24 cellular contexts compared by ENCODE assay signal in the genomic region with DNA sequence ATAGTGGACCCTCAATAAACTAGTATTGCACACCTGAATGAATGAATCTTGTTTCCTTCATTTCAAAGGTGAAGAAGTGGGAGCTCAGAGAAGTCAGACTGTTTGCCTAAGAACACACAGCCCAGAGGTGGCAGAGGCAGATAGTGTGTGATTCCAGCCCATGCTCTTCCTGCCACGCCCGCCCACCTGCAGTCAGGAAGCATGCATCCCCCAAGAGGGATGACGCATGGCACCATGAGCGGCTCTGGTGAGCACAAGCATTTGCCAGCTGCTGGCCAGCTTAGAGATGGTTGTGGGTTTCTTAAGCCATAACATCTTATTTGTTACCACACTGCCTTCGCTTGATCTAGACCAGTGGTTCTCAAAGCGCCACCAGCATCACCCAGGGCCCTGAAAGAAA.
DNase-seq lines count a peak whose midpoint lies in the region; ATAC-seq, FAIRE-seq and TF ChIP-seq lines count a peak whose summit lies in the region.
"Had no signal": no experiment of that assay in that cellular context is flagged by ENCODE, and none has a peak within 500 bp of the region (broad histone marks: within the 10 kb centered on the region; RNA-seq: fewer than 3 reads in every experiment).

No MANE protein-coding gene starts in this region.

- in situ Hi-C loops in HepG2 (cut with HindIII; ENCODE audit: extremely low pct_ligation_motif_present, low pct_unique_long_range_greater_than_20kb) = no loop called here
- in situ Hi-C loops in KBM-7 (cut with MboI; ENCODE audit: low pct_unique_long_range_greater_than_20kb, low sequenced_read_pairs) = no loop called here

- no peak for TF ChIP-seq CTCF in HepG2 (CRISPR knock-in tag; IDR thresholded peaks at IDR 0.05)
- no peak for TF ChIP-seq CTCF in right lobe of liver (IDR thresholded peaks at IDR 0.05)
- no peak for TF ChIP-seq CTCF in DND-41 (IDR thresholded peaks at IDR 0.05; ENCODE audit: borderline replicate concordance, extremely low read depth, low read length, poor library complexity, severe bottlenecking)
- TF ChIP-seq CTCF in psoas muscle (IDR thresholded peaks at IDR 0.05) = no peak

- H3K9ac ChIP-seq in HepG2 (ENCODE audit: insufficient read depth, low read depth, low read length) (no peak overlapping the region), DND-41 (ENCODE audit: low read depth, low read length) (no peak overlapping the region)

- H4K20me1 ChIP-seq in HepG2 (ENCODE audit: insufficient read depth, low read length) = no peaks in the 10 kb centered on the region
- no peaks in the 10 kb centered on the region for H4K20me1 ChIP-seq in DND-41 (ENCODE audit: insufficient read depth, low read length)

- H3K4me1 ChIP-seq in HepG2 (ENCODE audit: insufficient read depth, low read length) = no peaks in the 10 kb centered on the region
- H3K4me1 ChIP-seq in right lobe of liver = no peaks in the 10 kb centered on the region
- H3K4me1 ChIP-seq in DND-41 (ENCODE audit: insufficient read depth, low read length) = peaks cover 9% of the 10 kb centered on the region; the same call in 1 of the 2 replicates
- H3K4me1 ChIP-seq in psoas muscle = no peaks in the 10 kb centered on the region
- H3K4me1 ChIP-seq: A549 had no signal

- TF ChIP-seq POLR2A in HepG2 (IDR thresholded peaks at IDR 0.05; ENCODE audit: insufficient read depth in 1 of 2, low read depth in 2 of 2, low read length in 2 of 2) = no peak
- no peak for TF ChIP-seq POLR2A in right lobe of liver (IDR thresholded peaks at IDR 0.05)

- H2AFZ ChIP-seq in HepG2 (ENCODE audit: low read length) = no peak overlapping the region
- no peak overlapping the region for H2AFZ ChIP-seq in DND-41 (ENCODE audit: low read depth, low read length)
- H2AFZ ChIP-seq: GM23338 had no signal

- FAIRE-seq in HepG2 (lab: Jason Lieb, UNC) = no peak
- FAIRE-seq: A549, GM12891, GM18507 had no signal

- H3K4me2 ChIP-seq in HepG2 (ENCODE audit: low read depth, low read length) = no peak overlapping the region
- H3K4me2 ChIP-seq in DND-41 (ENCODE audit: insufficient read depth, low read length) = no peak overlapping the region
- H3K4me2 ChIP-seq: A549, GM23338 had no signal

- BruUV-seq in HepG2 (replicated peaks; lab: Mats Ljungman, UMichigan) = no TSS peak

- H3K4me3 ChIP-seq in HepG2 (replicated peaks in 1 of 3; ENCODE audit: insufficient read depth in 1 of 3, low read depth in 2 of 3, low read length in 3 of 3) (no peak overlapping the region), right lobe of liver (no peak overlapping the region), DND-41 (ENCODE audit: low read depth in 1 of 2, low read length in 2 of 2) (no peak overlapping the region), psoas muscle (no peak overlapping the region)
- H3K4me3 ChIP-seq: A549, GM23338 had no signal

- no peaks in the 10 kb centered on the region for H3K9me3 ChIP-seq in HepG2 (ENCODE audit: low read length)
- no peaks in the 10 kb centered on the region for H3K9me3 ChIP-seq in right lobe of liver
- no peaks in the 10 kb centered on the region for H3K9me3 ChIP-seq in DND-41 (ENCODE audit: insufficient read depth, low read length, severe bottlenecking)
- no peaks in the 10 kb centered on the region for H3K9me3 ChIP-seq in psoas muscle
- H3K9me3 ChIP-seq: A549, BE2C had no signal

- DNase-seq in HepG2 (ENCODE audit: low spot score) (no peak), right lobe of liver (no peak), DND-41 (no peak), SW480 (ENCODE audit: low spot score) (peak; percentile 31), psoas muscle (no peak), KBM-7 (no peak)
- no peak for DNase-seq in activated naive CD4-positive, alpha-beta T cell (lab: John Stamatoyannopoulos, UW)
- DNase-seq: 8988T; ACHN; AML-193; BE2C; CD4-positive, CD25-positive, alpha-beta regulatory T cell; CD8-positive, alpha-beta T cell; DMS53; DMS79 treated with DMSO at 0.1 percent for 48 hours; EL; GDM1; H9 had no signal

- intact Hi-C loops in HepG2 (cut with micrococcal nuclease; ENCODE audit: unreplicated experiment) = no loop called here
- intact Hi-C loops in right lobe of liver (cut with DNase I) = no loop called here
- intact Hi-C loops in psoas muscle (cut with DNase I) = no loop called here

- no peak overlapping the region for H3K27ac ChIP-seq in HepG2 (ENCODE audit: extremely low read length, insufficient read depth, low read length)
- H3K27ac ChIP-seq in right lobe of liver = no peak overlapping the region
- no peak overlapping the region for H3K27ac ChIP-seq in DND-41 (ENCODE audit: low read length)
- no peak overlapping the region for H3K27ac ChIP-seq in psoas muscle
- H3K27ac ChIP-seq: A549, C4-2B had no signal

- no peaks in the 10 kb centered on the region for H3K79me2 ChIP-seq in HepG2 (ENCODE audit: insufficient read depth, low read length)
- H3K79me2 ChIP-seq in DND-41 (ENCODE audit: insufficient read depth, low read length) = no peaks in the 10 kb centered on the region

- 0% methylated on average over 2 of the region's 6 CpGs for WGBS in HepG2 (ENCODE audit: low lambda C conversion rate)
- WGBS in right lobe of liver (ENCODE audit: insufficient coverage, low coverage, low lambda C conversion rate, missing lambda C conversion rate) = 75% methylated on average over 2 of the region's 6 CpGs
- whole genome bisulfite sequencing in psoas muscle, 3 donors = 82 to 86% (median 85%) methylated on average over 6 of the region's 6 CpGs

- POLR2A ChIA-PET in HepG2 (lab: Yijun Ruan, JAX) = no interaction called here

- CTCF ChIA-PET in HepG2 (lab: Yijun Ruan, JAX; ENCODE audit: low intra/inter-chr PET ratio, low total read pairs) = no interaction called here

- H3K36me3 ChIP-seq in HepG2 (replicated peaks in 1 of 2; ENCODE audit: control insufficient read depth in 1 of 2, insufficient read depth in 2 of 2, low read length in 2 of 2) = no peaks in the 10 kb centered on the region
- H3K36me3 ChIP-seq in right lobe of liver = no peaks in the 10 kb centered on the region
- no peaks in the 10 kb centered on the region for H3K36me3 ChIP-seq in DND-41 (ENCODE audit: insufficient read depth, low read length)
- no peaks in the 10 kb centered on the region for H3K36me3 ChIP-seq in psoas muscle (ENCODE audit: insufficient read depth in 1 of 2, low read depth in 1 of 2)

- ATAC-seq in HepG2 = no peak
- ATAC-seq in right lobe of liver = no peak
- peak; percentile 56; the same call in 2 of the 3 replicates for ATAC-seq in DND-41 (ENCODE audit: insufficient read depth, low read depth)
- no peak for ATAC-seq in psoas muscle
- ATAC-seq: A549; CD8-positive, alpha-beta T cell; GM23338; HCT116 had no signal

- H3K27me3 ChIP-seq in HepG2 (ENCODE audit: control insufficient read depth in 1 of 2, insufficient read depth in 2 of 2, low read length in 2 of 2) (peaks cover 0 to 11% of the 10 kb centered on the region in 2 experiments; a peak in 1 of 5 replicates), right lobe of liver (no peaks in the 10 kb centered on the region), DND-41 (ENCODE audit: insufficient read depth, low read length, poor library complexity) (no peaks in the 10 kb centered on the region), psoas muscle (ENCODE audit: insufficient read depth in 3 of 3, low read length in 2 of 3) (peaks cover 0 to 1% (median 0%) of the 10 kb centered on the region in 3 donors)
- H3K27me3 ChIP-seq: BE2C had no signal

- no peak for TF ChIP-seq RAD21 in HepG2 (CRISPR knock-in tag; IDR thresholded peaks at IDR 0.05)

- no peak for TF ChIP-seq EP300 in HepG2 (IDR thresholded peaks at IDR 0.05; ENCODE audit: low read depth in 2 of 2, low read length in 2 of 2)
- TF ChIP-seq EP300 in HepG2 (CRISPR knock-in tag; IDR thresholded peaks at IDR 0.05; ENCODE audit: borderline replicate concordance) = no peak

TF ChIP-seq in HepG2, 621 proteins besides CTCF, POLR2A, EP300 and RAD21:
- TF ChIP-seq ZNF768 (CRISPR knock-in tag; IDR thresholded peaks at IDR 0.05) (peak; percentile 33; the same call in 1 of the 2 replicates), AKAP8 (CRISPR knock-in tag; IDR thresholded peaks at IDR 0.05) (no peak)
